Comparison of ENCODE assay signal across 11 cellular contexts in genomic region chr2:230691005-230691647, GRCh38. TPM values are rescaled to one million over a fixed set of nuclear protein-coding genes. Genes with fewer than 3 reads are reported as not detected.
DNase-seq lines count a peak whose midpoint lies in the region; ATAC-seq, FAIRE-seq and TF ChIP-seq lines count a peak whose summit lies in the region.
"Had no signal": no experiment of that assay in that cellular context is flagged by ENCODE, and none has a peak within 500 bp of the region (broad histone marks: within the 10 kb centered on the region; RNA-seq: fewer than 3 reads in every experiment).

No MANE protein-coding gene starts in this region.

- ATAC-seq in foreskin keratinocyte, result peak; percentile 83

- no peak for FAIRE-seq in small intestine (lab: Jason Lieb, UNC)
- FAIRE-seq: colon had no signal

- no peak for TF ChIP-seq POLR2A in tibial nerve (IDR thresholded peaks at IDR 0.05)

- no peaks in the 10 kb centered on the region for H3F3A ChIP-seq in smooth muscle cell (ENCODE audit: low read depth)

- peaks cover 52% of the 10 kb centered on the region for H3K4me1 Mint-ChIP-seq in HFFc6 (ENCODE audit: low read depth)

- no peak overlapping the region for H2AFZ ChIP-seq in smooth muscle cell (ENCODE audit: low read depth)

- no peaks in the 10 kb centered on the region for H3K27me3 ChIP-seq in foreskin keratinocyte
- no peaks in the 10 kb centered on the region for H3K27me3 ChIP-seq in smooth muscle cell (ENCODE audit: low read depth)
- no peaks in the 10 kb centered on the region for H3K27me3 ChIP-seq in tibial nerve
- no peaks in the 10 kb centered on the region for H3K27me3 ChIP-seq in small intestine (ENCODE audit: control insufficient read depth in 2 of 2, insufficient read depth in 2 of 2, low read length in 2 of 2)

- no peaks in the 10 kb centered on the region for H3K9me3 Mint-ChIP-seq in HFFc6

- TF ChIP-seq CTCF in HFFc6 (IDR thresholded peaks at IDR 0.05) (no peak), foreskin keratinocyte (conservative IDR thresholded peaks at IDR 0.05) (no peak), smooth muscle cell (IDR thresholded peaks at IDR 0.05; ENCODE audit: borderline replicate concordance, insufficient read depth, poor library complexity, severe bottlenecking) (no peak), tibial nerve (IDR thresholded peaks at IDR 0.05) (no peak)

- H3K9me3 ChIP-seq in smooth muscle cell (replicated peaks; ENCODE audit: low read depth) (no peaks in the 10 kb centered on the region), tibial nerve (no peaks in the 10 kb centered on the region), small intestine (ENCODE audit: control insufficient read depth, low read depth) (no peaks in the 10 kb centered on the region)

- H3K36me3 ChIP-seq in smooth muscle cell (ENCODE audit: low read depth) (no peaks in the 10 kb centered on the region), tibial nerve (no peaks in the 10 kb centered on the region), small intestine (ENCODE audit: control insufficient read depth in 2 of 2, insufficient read depth in 2 of 2, low read length in 2 of 2) (no peaks in the 10 kb centered on the region)

- WGBS in smooth muscle cell (ENCODE audit: low lambda C conversion rate), result 30% methylated on average over 4 of the region's 4 CpGs
- 79 to 90% methylated on average over 4 of the region's 4 CpGs for WGBS in tibial nerve, 2 donors
- 81 to 90% (median 85%) methylated on average over 4 of the region's 4 CpGs for WGBS in small intestine, 3 donors

- H3K79me2 ChIP-seq in smooth muscle cell (ENCODE audit: low read depth), result no peaks in the 10 kb centered on the region

- no peak for TF ChIP-seq EP300 in tibial nerve (IDR thresholded peaks at IDR 0.05)

- H3K27ac Mint-ChIP-seq in HFFc6, result peak overlapping the region; percentile 8; the same call in 1 of the 2 replicates

- H3K4me2 ChIP-seq in smooth muscle cell, result no peak overlapping the region

- no peak overlapping the region for H3K4me3 ChIP-seq in smooth muscle cell
- H3K4me3 ChIP-seq in tibial nerve, result no peak overlapping the region
- no peak overlapping the region for H3K4me3 ChIP-seq in small intestine (ENCODE audit: low read depth in 1 of 2, low read length in 2 of 2)

- peaks cover 57% of the 10 kb centered on the region for H3K4me1 ChIP-seq in foreskin keratinocyte
- H3K4me1 ChIP-seq in smooth muscle cell (ENCODE audit: low read depth), result peaks cover 10% of the 10 kb centered on the region
- H3K4me1 ChIP-seq in tibial nerve, result no peaks in the 10 kb centered on the region
- H3K4me1 ChIP-seq in small intestine (ENCODE audit: control insufficient read depth in 2 of 2, insufficient read depth in 1 of 2, low read depth in 1 of 2, low read length in 1 of 2), result peaks cover 0 to 2% of the 10 kb centered on the region in 2 donors

- no peak overlapping the region for H3K9ac ChIP-seq in smooth muscle cell (ENCODE audit: low read depth)

- H3K36me3 Mint-ChIP-seq in HFFc6 (ENCODE audit: low read depth), result no peaks in the 10 kb centered on the region

- H3K27ac ChIP-seq in foreskin keratinocyte (peak overlapping the region; percentile 90), smooth muscle cell (ENCODE audit: low read depth) (peak overlapping the region; percentile 34), tibial nerve (no peak overlapping the region), small intestine (ENCODE audit: low read depth in 1 of 2, low read length in 1 of 2) (no peak overlapping the region)

- H3K27me3 Mint-ChIP-seq in HFFc6 (ENCODE audit: insufficient read depth), result no peaks in the 10 kb centered on the region

- DNase-seq in HFFc6, result peak; percentile 62
- peak; percentile 95 for DNase-seq in SW480 (ENCODE audit: low spot score)
- peak; percentile 99 to 100 for DNase-seq in foreskin keratinocyte
- DNase-seq in smooth muscle cell (lab: John Stamatoyannopoulos, UW; ENCODE audit: unreplicated experiment), result no peak
- no peak for DNase-seq in tibial nerve (ENCODE audit: low spot score in 2 of 2)
- no peak for DNase-seq in small intestine
- DNase-seq in NCI-H345 (lab: John Stamatoyannopoulos, UW), result no peak
- DNase-seq: activated T-cell treated with anti-CD3 and anti-CD28 coated beads, Interleukin-2, amount 50 U/mL, for 1 hour; DND-41; NCI-H1048 had no signal

- no peaks in the 10 kb centered on the region for H4K20me1 ChIP-seq in smooth muscle cell (ENCODE audit: low read depth)

- H3K4me3 Mint-ChIP-seq in HFFc6, result peak overlapping the region; percentile 16; the same call in 1 of the 2 replicates

RNA-seq across cellular contexts. Expression of gene CAB39, which starts 21.5 kb away (rescaled TPM):
- total RNA-seq in HFFc6 (2021; fragmentation: NEBNext Ultra II Directional; extraction: Animal tissue kit (Norgen Biotek cat#: 25700)), result 10 to 100 TPM; 50.5 to 60.5 (median 55.4) TPM
- total RNA-seq in foreskin keratinocyte, result 179 and 191 TPM in 2 replicates
- polyA plus RNA-seq in foreskin keratinocyte, result 67.8 and 73.5 TPM in 2 replicates
- 62.4 and 62.7 TPM in 2 replicates for total RNA-seq in smooth muscle cell
- polyA plus RNA-seq in smooth muscle cell, result 21.7 and 25.5 TPM in 2 replicates
- 10 to 100 TPM; 60.0 to 82.2 (median 69.7) TPM for total RNA-seq in tibial nerve
- 10 to 100 TPM; 38.2 to 59.7 (median 53.2) TPM for polyA plus RNA-seq in small intestine

Comparison
In these comparisons a context has a peak if more than half of its experiments do, and no peak if none do; other contexts are left out.
1. DNase-seq: peak in HFFc6 (single experiment), SW480 (single experiment) and foreskin keratinocyte (2 of 2); none in smooth muscle cell (single experiment), tibial nerve (0 of 2), small intestine (single experiment) and NCI-H345 (single experiment).
2. H3K27ac ChIP-seq: peak in foreskin keratinocyte (single experiment) and smooth muscle cell (single experiment); none in tibial nerve (0 of 4) and small intestine (0 of 2).